Comparison of ENCODE assay signal across 8 cellular contexts in genomic region chr12:569803-570236, GRCh38.
DNase-seq lines count a peak whose midpoint lies in the region; ATAC-seq lines count a peak whose summit lies in the region.

No MANE protein-coding gene starts in this region.

- DNase-seq in ELR (ENCODE audit: low read depth) (peak; percentile 91), NCI-H748 treated with DMSO at 0.1 percent for 48 hours (lab: John Stamatoyannopoulos, UW) (peak; percentile 34), lung microvascular endothelial cell (ENCODE audit: low read depth in 2 of 2) (peak; percentile 87 to 88), OCI-M2 (lab: John Stamatoyannopoulos, UW; ENCODE audit: unreplicated experiment) (no peak)
- peak; percentile 68 to 87 for DNase-seq in activated CD8-positive, alpha-beta memory T cell treated with anti-CD3 and anti-CD28 coated beads for 1 hour (ENCODE audit: extremely low read depth in 1 of 2, low read depth in 1 of 2)
- DNase-seq in effector CD4-positive, alpha-beta T cell: peak; percentile 87
- peak; percentile 71 to 86 (median 76) for DNase-seq in stimulated activated CD4-positive, alpha-beta T cell treated with anti-CD3 and anti-CD28 coated beads, TNF-alpha, amount 100 ng/mL, for 24 hours (ENCODE audit: low read depth in 3 of 3)

- peak; percentile 51 for ATAC-seq in HG03039 (IDR thresholded peaks at IDR 0.05; ENCODE audit: unreplicated experiment)
